Comparison of ENCODE assay signal across 1 cellular context in genomic region chr9:86290341-86290740, GRCh38. TPM values are rescaled to one million over a fixed set of nuclear protein-coding genes. Genes with fewer than 3 reads are reported as not detected.
"Had no signal": no experiment of that assay in that cellular context is flagged by ENCODE, and none has a peak within 500 bp of the region (broad histone marks: within the 10 kb centered on the region; RNA-seq: fewer than 3 reads in every experiment).

No MANE protein-coding gene starts in this region.

RNA-seq across cellular contexts. Expression of gene C9orf153, which starts 30.9 kb away (rescaled TPM):
- total RNA-seq: M059J had no signal
